In genomic region chr11:102451693-102452460, GRCh38 we compare ENCODE assay signal across 8 cellular contexts. TPM values are rescaled to one million over a fixed set of nuclear protein-coding genes. Genes with fewer than 3 reads are reported as not detected.
DNase-seq lines count a peak whose midpoint lies in the region; ATAC-seq lines count a peak whose summit lies in the region.

No MANE protein-coding gene starts in this region.

- peak overlapping the region; percentile 87 for H3K27ac ChIP-seq in mesendoderm (ENCODE audit: low read depth, low read length)

- peak overlapping the region; percentile 96 for H3K56ac ChIP-seq in mesendoderm (ENCODE audit: low read length)

- peak overlapping the region; percentile 78 for H3K18ac ChIP-seq in mesendoderm (ENCODE audit: low read length)

- no CpG with 5 or more reads among the region's 55 CpGs for WGBS in mesendoderm (ENCODE audit: extremely low coverage, insufficient coverage, low lambda C conversion rate)

- no peak overlapping the region for H2AK5ac ChIP-seq in mesendoderm (ENCODE audit: low read length)

- H4K8ac ChIP-seq in mesendoderm (ENCODE audit: low read depth, low read length), result no peak overlapping the region

- H3K4me1 ChIP-seq in mesendoderm (ENCODE audit: control insufficient read depth, low read depth, low read length), result peaks cover 15% of the 10 kb centered on the region

- H3K9ac ChIP-seq in mesendoderm (ENCODE audit: low read length), result peak overlapping the region; percentile 86

- H3K27me3 ChIP-seq in mesendoderm (ENCODE audit: insufficient read depth, low read length, poor library complexity), result no peaks in the 10 kb centered on the region

- H3K36me3 ChIP-seq in mesendoderm (ENCODE audit: control insufficient read depth, insufficient read depth, low read length), result no peaks in the 10 kb centered on the region

- peaks cover 4% of the 10 kb centered on the region for H3K79me1 ChIP-seq in mesendoderm (ENCODE audit: low read length)

- H2BK120ac ChIP-seq in mesendoderm (ENCODE audit: low read depth, low read length), result no peak overlapping the region

- peak overlapping the region; percentile 73 for H3K23ac ChIP-seq in mesendoderm (ENCODE audit: low read length)

- H3K4ac ChIP-seq in mesendoderm (ENCODE audit: low read depth, low read length), result peak overlapping the region; percentile 77

- peaks cover 23% of the 10 kb centered on the region for H3K79me2 ChIP-seq in mesendoderm (ENCODE audit: control insufficient read depth, insufficient read depth, low read length)

- no peak overlapping the region for H4K5ac ChIP-seq in mesendoderm (ENCODE audit: low read length)

- H3K4me2 ChIP-seq in mesendoderm (ENCODE audit: low read length), result peak overlapping the region; percentile 69

- ATAC-seq in GM18861 (IDR thresholded peaks at IDR 0.05; ENCODE audit: unreplicated experiment) (peak; percentile 66), HG03097 (IDR thresholded peaks at IDR 0.05; ENCODE audit: low FRiP score, unreplicated experiment) (peak; percentile 48)

- peak overlapping the region; percentile 55 for H2BK5ac ChIP-seq in mesendoderm (ENCODE audit: low read length)

- no peak overlapping the region for H2BK15ac ChIP-seq in mesendoderm (replicated peaks; ENCODE audit: low read depth)

- DNase-seq in AG08396 (ENCODE audit: low spot score) (peak; percentile 65), NCI-H345 treated with DMSO at 0.1 percent for 48 hours (lab: John Stamatoyannopoulos, UW; ENCODE audit: unreplicated experiment) (peak; percentile 35), mesendoderm (peak; percentile 74)
- DNase-seq in activated CD4-positive, alpha-beta T cell treated with anti-CD3 and anti-CD28 coated beads, Interleukin-2, amount 50 U/mL, for 48 hours, result peak; percentile 73 to 77
- peak; percentile 67 for DNase-seq in effector CD4-positive, alpha-beta T cell
- peak; percentile 48 to 51 for DNase-seq in stimulated activated CD8-positive, alpha-beta memory T cell treated with anti-CD3 and anti-CD28 coated beads, Interleukin-15, amount 100 ng/mL, for 4 hours (ENCODE audit: low read depth in 2 of 2)

- peak overlapping the region; percentile 88 for H3K4me3 ChIP-seq in mesendoderm (ENCODE audit: low read length)

RNA-seq across cellular contexts. Expression of gene TMEM123, which starts 0.7 kb away (rescaled TPM):
- polyA plus RNA-seq in mesendoderm (2013, experiment 1 of 2), result 71.2 TPM
- 71.7 TPM for polyA plus RNA-seq in mesendoderm (2013, experiment 2 of 2)

Comparison
In these comparisons a context has a peak if more than half of its experiments do, and no peak if none do; other contexts are left out.
1. Peak in every context shown above with its lines: DNase-seq, ATAC-seq, H3K4me3 ChIP-seq and H3K27ac ChIP-seq.